Comparison of ENCODE assay signal across 2 cellular contexts in the genomic region with DNA sequence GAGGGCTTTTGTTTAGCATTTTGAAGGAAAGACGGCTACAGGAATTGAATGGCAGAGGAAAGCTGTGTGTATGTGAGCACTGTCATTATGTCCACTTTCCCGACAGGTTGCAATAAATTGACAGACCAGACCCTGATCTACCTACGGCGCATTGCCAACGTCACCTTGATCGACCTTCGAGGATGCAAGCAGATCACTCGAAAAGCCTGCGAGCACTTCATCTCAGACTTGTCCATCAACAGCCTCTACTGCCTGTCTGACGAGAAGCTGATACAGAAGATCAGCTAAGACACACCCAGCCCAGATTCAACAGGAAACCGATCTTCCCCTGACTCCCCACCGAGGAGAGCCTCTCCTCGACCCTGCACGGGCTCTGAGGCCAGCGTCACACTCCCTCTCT.
TF ChIP-seq lines count a peak whose summit lies in the region.

No MANE protein-coding gene starts in this region.

TF ChIP-seq in WTC11, 78 proteins besides CTCF, POLR2A, EP300 and RAD21 (continues in another document):
- TF ChIP-seq ZBTB21 (CRISPR knock-in tag; IDR thresholded peaks at IDR 0.05; ENCODE audit: borderline replicate concordance) (no peak), NFATC4 (CRISPR knock-in tag; IDR thresholded peaks at IDR 0.05) (no peak), CBFB (CRISPR knock-in tag; IDR thresholded peaks at IDR 0.05; ENCODE audit: low read depth) (no peak), SP1 (CRISPR knock-in tag; conservative IDR thresholded peaks at IDR 0.05) (no peak), SMAD3 (CRISPR knock-in tag; IDR thresholded peaks at IDR 0.05; ENCODE audit: borderline replicate concordance) (no peak), ELF4 (CRISPR knock-in tag; IDR thresholded peaks at IDR 0.05; ENCODE audit: low read depth) (no peak)
- TF ChIP-seq, protein P1, sequence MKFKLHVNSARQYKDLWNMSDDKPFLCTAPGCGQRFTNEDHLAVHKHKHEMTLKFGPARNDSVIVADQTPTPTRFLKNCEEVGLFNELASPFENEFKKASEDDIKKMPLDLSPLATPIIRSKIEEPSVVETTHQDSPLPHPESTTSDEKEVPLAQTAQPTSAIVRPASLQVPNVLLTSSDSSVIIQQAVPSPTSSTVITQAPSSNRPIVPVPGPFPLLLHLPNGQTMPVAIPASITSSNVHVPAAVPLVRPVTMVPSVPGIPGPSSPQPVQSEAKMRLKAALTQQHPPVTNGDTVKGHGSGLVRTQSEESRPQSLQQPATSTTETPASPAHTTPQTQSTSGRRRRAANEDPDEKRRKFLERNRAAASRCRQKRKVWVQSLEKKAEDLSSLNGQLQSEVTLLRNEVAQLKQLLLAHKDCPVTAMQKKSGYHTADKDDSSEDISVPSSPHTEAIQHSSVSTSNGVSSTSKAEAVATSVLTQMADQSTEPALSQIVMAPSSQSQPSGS (CRISPR knock-in tag; IDR thresholded peaks at IDR 0.05; ENCODE audit: borderline replicate concordance, low read depth) = no peak
- TF ChIP-seq, protein P2, sequence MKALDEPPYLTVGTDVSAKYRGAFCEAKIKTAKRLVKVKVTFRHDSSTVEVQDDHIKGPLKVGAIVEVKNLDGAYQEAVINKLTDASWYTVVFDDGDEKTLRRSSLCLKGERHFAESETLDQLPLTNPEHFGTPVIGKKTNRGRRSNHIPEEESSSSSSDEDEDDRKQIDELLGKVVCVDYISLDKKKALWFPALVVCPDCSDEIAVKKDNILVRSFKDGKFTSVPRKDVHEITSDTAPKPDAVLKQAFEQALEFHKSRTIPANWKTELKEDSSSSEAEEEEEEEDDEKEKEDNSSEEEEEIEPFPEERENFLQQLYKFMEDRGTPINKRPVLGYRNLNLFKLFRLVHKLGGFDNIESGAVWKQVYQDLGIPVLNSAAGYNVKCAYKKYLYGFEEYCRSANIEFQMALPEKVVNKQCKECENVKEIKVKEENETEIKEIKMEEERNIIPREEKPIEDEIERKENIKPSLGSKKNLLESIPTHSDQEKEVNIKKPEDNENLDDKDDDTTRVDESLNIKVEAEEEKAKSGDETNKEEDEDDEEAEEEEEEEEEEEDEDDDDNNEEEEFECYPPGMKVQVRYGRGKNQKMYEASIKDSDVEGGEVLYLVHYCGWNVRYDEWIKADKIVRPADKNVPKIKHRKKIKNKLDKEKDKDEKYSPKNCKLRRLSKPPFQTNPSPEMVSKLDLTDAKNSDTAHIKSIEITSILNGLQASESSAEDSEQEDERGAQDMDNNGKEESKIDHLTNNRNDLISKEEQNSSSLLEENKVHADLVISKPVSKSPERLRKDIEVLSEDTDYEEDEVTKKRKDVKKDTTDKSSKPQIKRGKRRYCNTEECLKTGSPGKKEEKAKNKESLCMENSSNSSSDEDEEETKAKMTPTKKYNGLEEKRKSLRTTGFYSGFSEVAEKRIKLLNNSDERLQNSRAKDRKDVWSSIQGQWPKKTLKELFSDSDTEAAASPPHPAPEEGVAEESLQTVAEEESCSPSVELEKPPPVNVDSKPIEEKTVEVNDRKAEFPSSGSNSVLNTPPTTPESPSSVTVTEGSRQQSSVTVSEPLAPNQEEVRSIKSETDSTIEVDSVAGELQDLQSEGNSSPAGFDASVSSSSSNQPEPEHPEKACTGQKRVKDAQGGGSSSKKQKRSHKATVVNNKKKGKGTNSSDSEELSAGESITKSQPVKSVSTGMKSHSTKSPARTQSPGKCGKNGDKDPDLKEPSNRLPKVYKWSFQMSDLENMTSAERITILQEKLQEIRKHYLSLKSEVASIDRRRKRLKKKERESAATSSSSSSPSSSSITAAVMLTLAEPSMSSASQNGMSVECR (CRISPR knock-in tag; IDR thresholded peaks at IDR 0.05; ENCODE audit: borderline replicate concordance) = no peak
- TF ChIP-seq, protein P3, sequence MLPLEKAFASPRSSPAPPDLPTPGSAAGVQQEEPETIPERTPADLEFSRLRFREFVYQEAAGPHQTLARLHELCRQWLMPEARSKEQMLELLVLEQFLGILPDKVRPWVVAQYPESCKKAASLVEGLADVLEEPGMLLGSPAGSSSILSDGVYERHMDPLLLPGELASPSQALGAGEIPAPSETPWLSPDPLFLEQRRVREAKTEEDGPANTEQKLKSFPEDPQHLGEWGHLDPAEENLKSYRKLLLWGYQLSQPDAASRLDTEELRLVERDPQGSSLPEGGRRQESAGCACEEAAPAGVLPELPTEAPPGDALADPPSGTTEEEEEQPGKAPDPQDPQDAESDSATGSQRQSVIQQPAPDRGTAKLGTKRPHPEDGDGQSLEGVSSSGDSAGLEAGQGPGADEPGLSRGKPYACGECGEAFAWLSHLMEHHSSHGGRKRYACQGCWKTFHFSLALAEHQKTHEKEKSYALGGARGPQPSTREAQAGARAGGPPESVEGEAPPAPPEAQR (CRISPR knock-in tag; IDR thresholded peaks at IDR 0.05) = no peak
- TF ChIP-seq, protein P4, sequence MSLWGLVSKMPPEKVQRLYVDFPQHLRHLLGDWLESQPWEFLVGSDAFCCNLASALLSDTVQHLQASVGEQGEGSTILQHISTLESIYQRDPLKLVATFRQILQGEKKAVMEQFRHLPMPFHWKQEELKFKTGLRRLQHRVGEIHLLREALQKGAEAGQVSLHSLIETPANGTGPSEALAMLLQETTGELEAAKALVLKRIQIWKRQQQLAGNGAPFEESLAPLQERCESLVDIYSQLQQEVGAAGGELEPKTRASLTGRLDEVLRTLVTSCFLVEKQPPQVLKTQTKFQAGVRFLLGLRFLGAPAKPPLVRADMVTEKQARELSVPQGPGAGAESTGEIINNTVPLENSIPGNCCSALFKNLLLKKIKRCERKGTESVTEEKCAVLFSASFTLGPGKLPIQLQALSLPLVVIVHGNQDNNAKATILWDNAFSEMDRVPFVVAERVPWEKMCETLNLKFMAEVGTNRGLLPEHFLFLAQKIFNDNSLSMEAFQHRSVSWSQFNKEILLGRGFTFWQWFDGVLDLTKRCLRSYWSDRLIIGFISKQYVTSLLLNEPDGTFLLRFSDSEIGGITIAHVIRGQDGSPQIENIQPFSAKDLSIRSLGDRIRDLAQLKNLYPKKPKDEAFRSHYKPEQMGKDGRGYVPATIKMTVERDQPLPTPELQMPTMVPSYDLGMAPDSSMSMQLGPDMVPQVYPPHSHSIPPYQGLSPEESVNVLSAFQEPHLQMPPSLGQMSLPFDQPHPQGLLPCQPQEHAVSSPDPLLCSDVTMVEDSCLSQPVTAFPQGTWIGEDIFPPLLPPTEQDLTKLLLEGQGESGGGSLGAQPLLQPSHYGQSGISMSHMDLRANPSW (CRISPR knock-in tag; conservative IDR thresholded peaks at IDR 0.05; ENCODE audit: low read depth) = no peak
- TF ChIP-seq, protein P5, sequence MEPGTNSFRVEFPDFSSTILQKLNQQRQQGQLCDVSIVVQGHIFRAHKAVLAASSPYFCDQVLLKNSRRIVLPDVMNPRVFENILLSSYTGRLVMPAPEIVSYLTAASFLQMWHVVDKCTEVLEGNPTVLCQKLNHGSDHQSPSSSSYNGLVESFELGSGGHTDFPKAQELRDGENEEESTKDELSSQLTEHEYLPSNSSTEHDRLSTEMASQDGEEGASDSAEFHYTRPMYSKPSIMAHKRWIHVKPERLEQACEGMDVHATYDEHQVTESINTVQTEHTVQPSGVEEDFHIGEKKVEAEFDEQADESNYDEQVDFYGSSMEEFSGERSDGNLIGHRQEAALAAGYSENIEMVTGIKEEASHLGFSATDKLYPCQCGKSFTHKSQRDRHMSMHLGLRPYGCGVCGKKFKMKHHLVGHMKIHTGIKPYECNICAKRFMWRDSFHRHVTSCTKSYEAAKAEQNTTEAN (CRISPR knock-in tag; IDR thresholded peaks at IDR 0.05) = no peak

TF ChIP-seq in H1, 55 proteins besides CTCF, POLR2A, EP300 and RAD21:
- TF ChIP-seq ASH2L (IDR thresholded peaks at IDR 0.05; ENCODE audit: low read length) = no peak
- 0 out of 2 replicates have a peak, but pooled peaks have one; percentile 2 for TF ChIP-seq POLR2AphosphoS5 (IDR thresholded peaks at IDR 0.05; ENCODE audit: low read depth, low read length)
- no peak for TF ChIP-seq SP2 (IDR thresholded peaks at IDR 0.05; ENCODE audit: low read length)
